Comparison of ENCODE assay signal across 14 cellular contexts in the genomic region with DNA sequence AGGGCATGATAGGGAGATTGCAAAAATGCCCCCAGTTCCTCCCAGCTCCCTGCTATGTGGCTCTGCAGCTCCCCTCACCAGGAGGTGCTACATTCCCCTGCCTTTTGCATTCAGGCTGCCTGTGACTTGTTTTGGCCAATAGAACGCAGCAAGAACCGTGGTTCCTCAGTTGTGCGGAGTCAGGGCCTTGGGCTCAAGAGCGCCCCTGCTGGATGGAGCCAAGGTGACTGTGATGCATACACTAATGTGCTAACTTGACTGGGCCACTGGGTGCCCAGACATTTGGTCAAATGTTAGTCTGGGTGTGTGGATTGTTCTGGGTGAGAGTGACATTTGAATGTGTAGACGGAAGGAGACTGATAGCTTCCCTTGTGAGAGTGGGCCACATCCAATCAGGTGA.
DNase-seq lines count a peak whose midpoint lies in the region; ATAC-seq and TF ChIP-seq lines count a peak whose summit lies in the region.
"Had no signal": no experiment of that assay in that cellular context is flagged by ENCODE, and none has a peak within 500 bp of the region (broad histone marks: within the 10 kb centered on the region; RNA-seq: fewer than 3 reads in every experiment).

No MANE protein-coding gene starts in this region.

- H3K27ac ChIP-seq in BLaER1 (no peak overlapping the region; the same call in 1 of the 2 replicates), PC-3 (ENCODE audit: low read length) (no peak overlapping the region), lower lobe of right lung (no peak overlapping the region)
- H3K27ac ChIP-seq: prostate gland, SJSA1, tibial nerve had no signal

- H3K27me3 ChIP-seq in BLaER1 = no peaks in the 10 kb centered on the region
- H3K27me3 ChIP-seq in PC-3 (ENCODE audit: low read length) = peaks cover 6% of the 10 kb centered on the region; the same call in 1 of the 2 replicates
- H3K27me3 ChIP-seq in lower lobe of right lung (ENCODE audit: low read depth) = peaks cover 19% of the 10 kb centered on the region
- H3K27me3 ChIP-seq: SJSA1 had no signal

- H3K9me2 ChIP-seq in PC-3 (replicated peaks; ENCODE audit: low read length) = no peaks in the 10 kb centered on the region

- no peak for DNase-seq in PC-3
- DNase-seq in fibroblast of pulmonary artery (ENCODE audit: low read depth) = no peak
- no peak for DNase-seq in NK-92 (lab: John Stamatoyannopoulos, UW; ENCODE audit: unreplicated experiment)
- DNase-seq in hypothalamus (lab: John Stamatoyannopoulos, UW) = no peak
- DNase-seq in NCI-H1048 (lab: John Stamatoyannopoulos, UW) = no peak
- no peak for DNase-seq in lower lobe of right lung
- DNase-seq: H7, Kasumi-1, NCI-H2107 had no signal

- ATAC-seq in PC-3 (no peak), lower lobe of right lung (no peak)

- CTCF ChIA-PET in PC-3 (lab: Charles Lee) = no interaction called here

- peaks cover 20% of the 10 kb centered on the region for H3K9me3 ChIP-seq in BLaER1
- no peaks in the 10 kb centered on the region for H3K9me3 ChIP-seq in PC-3 (ENCODE audit: low read length)
- no peaks in the 10 kb centered on the region for H3K9me3 ChIP-seq in lower lobe of right lung
- H3K9me3 ChIP-seq: prostate gland, SJSA1 had no signal

- H3K4me2 ChIP-seq in BLaER1 (peak overlapping the region; percentile 53), PC-3 (ENCODE audit: low read length) (no peak overlapping the region)

- intact Hi-C loops in PC-3 (cut with micrococcal nuclease) = no loop called here
- intact Hi-C loops in lower lobe of right lung (cut with DNase I) = no loop called here

- H4K20me1 ChIP-seq in BLaER1 (no peaks in the 10 kb centered on the region), PC-3 (ENCODE audit: low read length) (no peaks in the 10 kb centered on the region)

- H3K9ac ChIP-seq in BLaER1 = no peak overlapping the region
- H3K9ac ChIP-seq in PC-3 (ENCODE audit: low read length) = no peak overlapping the region

- no peaks in the 10 kb centered on the region for H3F3A ChIP-seq in PC-3 (ENCODE audit: low read length, unreplicated experiment)

- H2AFZ ChIP-seq in PC-3 (ENCODE audit: low read length) = no peak overlapping the region

- H3K79me2 ChIP-seq in PC-3 (ENCODE audit: low read length) = no peaks in the 10 kb centered on the region

- BruUV-seq in PC-3 (replicated peaks; lab: Mats Ljungman, UMichigan) = no TSS peak

- POLR2A ChIA-PET in PC-3 (lab: Charles Lee; ENCODE audit: unreplicated experiment) = no interaction called here

- H3K36me3 ChIP-seq in BLaER1 (no peaks in the 10 kb centered on the region), PC-3 (ENCODE audit: low read depth, low read length) (no peaks in the 10 kb centered on the region), lower lobe of right lung (no peaks in the 10 kb centered on the region)
- H3K36me3 ChIP-seq: prostate gland, SJSA1, tibial nerve had no signal

- TF ChIP-seq CTCF in GM12874 (IDR thresholded peaks at IDR 0.05; ENCODE audit: insufficient read depth, low read depth, low read length) (peak; percentile 26; the same call in 1 of the 2 replicates), PC-3 (conservative IDR thresholded peaks at IDR 0.05; ENCODE audit: low read depth, low read length) (peak; percentile 41), fibroblast of pulmonary artery (IDR thresholded peaks at IDR 0.05; ENCODE audit: low read length, missing control alignments) (peak; percentile 3), lower lobe of right lung (IDR thresholded peaks at IDR 0.05) (no peak)

- H3K4me1 ChIP-seq in BLaER1 (peaks cover 48% of the 10 kb centered on the region), PC-3 (ENCODE audit: insufficient read depth, low read length) (no peaks in the 10 kb centered on the region), lower lobe of right lung (no peaks in the 10 kb centered on the region)
- H3K4me1 ChIP-seq: prostate gland, SJSA1, tibial nerve had no signal

- H3K4me3 ChIP-seq in BLaER1 (no peak overlapping the region), PC-3 (ENCODE audit: low read length) (no peak overlapping the region), fibroblast of pulmonary artery (replicated peaks; ENCODE audit: low read depth, low read length) (no peak overlapping the region), lower lobe of right lung (no peak overlapping the region)
- H3K4me3 ChIP-seq: prostate gland, SJSA1, tibial nerve had no signal
